ENCODE assay signal across 1 cellular context in the genomic region with DNA sequence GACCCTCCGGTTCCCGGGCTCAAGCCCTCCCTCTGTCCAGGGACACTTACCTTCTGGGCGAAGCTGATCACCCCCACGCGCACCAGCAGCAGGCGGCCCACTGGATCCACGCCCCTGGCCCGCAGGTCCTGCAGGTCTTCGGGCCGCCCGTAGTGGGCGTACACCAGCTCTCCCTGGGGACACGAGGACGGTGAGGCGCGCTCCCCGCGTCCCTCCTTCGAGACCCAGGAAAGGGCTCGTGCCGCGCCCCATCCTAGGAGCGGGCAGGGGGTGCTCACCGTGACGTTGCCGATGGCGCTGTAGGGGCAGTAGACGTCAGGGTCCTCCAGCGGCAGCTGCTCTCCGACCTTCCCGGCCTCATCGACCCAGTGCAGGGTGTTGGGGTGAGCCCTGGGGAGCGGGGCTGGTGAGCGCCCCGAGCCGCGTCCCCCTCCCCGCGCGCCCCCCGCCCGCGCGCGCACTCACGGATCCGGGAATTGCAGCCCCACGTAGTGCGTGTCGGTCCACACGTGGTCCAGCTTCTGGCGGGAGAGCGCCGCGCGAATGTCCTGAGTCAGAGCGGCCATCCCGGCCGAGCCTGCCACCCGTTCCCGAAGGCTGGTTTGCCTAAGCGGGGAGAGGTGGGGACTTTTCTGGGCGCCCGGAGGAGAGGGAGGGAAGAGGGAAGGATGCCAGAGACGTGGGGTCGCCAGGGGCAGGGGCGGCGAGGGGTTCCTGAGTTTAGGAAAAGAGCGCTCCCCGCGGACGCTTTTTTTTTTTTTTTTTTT.
A peak's percentile ranks its signal among the peaks of the same experiment; 100 is the strongest.
TF ChIP-seq lines count a peak whose summit lies in the region.

No MANE protein-coding gene starts in this region.

TF ChIP-seq in HepG2, 621 proteins besides CTCF, POLR2A, EP300 and RAD21:
- TF ChIP-seq BATF2 (CRISPR knock-in tag; IDR thresholded peaks at IDR 0.05) (no peak), BHLHE40 (IDR thresholded peaks at IDR 0.05; ENCODE audit: low read length) (no peak), GRHL1 (CRISPR knock-in tag; conservative IDR thresholded peaks at IDR 0.05) (no peak), ZNF263 (CRISPR knock-in tag; IDR thresholded peaks at IDR 0.05) (no peak), ZBTB33 (CRISPR knock-in tag; IDR thresholded peaks at IDR 0.05) (0 out of 2 replicates have a peak, but pooled peaks have one; percentile 16), ZNF878 (CRISPR knock-in tag; IDR thresholded peaks at IDR 0.05) (no peak), ZNF780A (CRISPR knock-in tag; IDR thresholded peaks at IDR 0.05) (no peak), CBX5 (CRISPR knock-in tag; IDR thresholded peaks at IDR 0.05; ENCODE audit: borderline replicate concordance) (no peak), NR2F2 (IDR thresholded peaks at IDR 0.05; ENCODE audit: borderline replicate concordance, low read depth) (no peak), NCOA1 (CRISPR knock-in tag; IDR thresholded peaks at IDR 0.05) (no peak), ZSCAN21 (CRISPR knock-in tag; IDR thresholded peaks at IDR 0.05; ENCODE audit: borderline replicate concordance) (no peak), ZNF766 (CRISPR knock-in tag; IDR thresholded peaks at IDR 0.05; ENCODE audit: borderline replicate concordance) (no peak), ZBTB44 (CRISPR knock-in tag; IDR thresholded peaks at IDR 0.05) (no peak), AKAP8 (CRISPR knock-in tag; IDR thresholded peaks at IDR 0.05) (no peak), ZNF207 (IDR thresholded peaks at IDR 0.05; ENCODE audit: borderline replicate concordance) (no peak), AGO2 (optimal IDR thresholded peaks at IDR 0.05; ENCODE audit: low read depth, low read length) (peak; percentile 28), PRMT3 (CRISPR knock-in tag; IDR thresholded peaks at IDR 0.05; ENCODE audit: borderline replicate concordance, low read depth) (no peak), ZNF235 (CRISPR knock-in tag; IDR thresholded peaks at IDR 0.05; ENCODE audit: borderline replicate concordance) (no peak), ZSCAN25 (CRISPR knock-in tag; IDR thresholded peaks at IDR 0.05) (no peak), RBFOX2 (IDR thresholded peaks at IDR 0.05; ENCODE audit: low read depth, low read length) (peak; percentile 70), ZNF776 (CRISPR knock-in tag; IDR thresholded peaks at IDR 0.05) (no peak), HIC2 (CRISPR knock-in tag; IDR thresholded peaks at IDR 0.05; ENCODE audit: low read depth) (no peak), ZNF547 (CRISPR knock-in tag; IDR thresholded peaks at IDR 0.05) (no peak), ZKSCAN8 (CRISPR knock-in tag; IDR thresholded peaks at IDR 0.05; ENCODE audit: borderline replicate concordance) (no peak), JUNB (CRISPR knock-in tag; IDR thresholded peaks at IDR 0.05; ENCODE audit: borderline replicate concordance) (no peak)
